ENCODE assay signal across 9 cellular contexts in genomic region chr3:116445291-116445841, GRCh38. TPM values are rescaled to one million over a fixed set of nuclear protein-coding genes. Genes with fewer than 3 reads are reported as not detected.
DNase-seq lines count a peak whose midpoint lies in the region; ATAC-seq and TF ChIP-seq lines count a peak whose summit lies in the region.
"Had no signal": no experiment of that assay in that cellular context is flagged by ENCODE, and none has a peak within 500 bp of the region (broad histone marks: within the 10 kb centered on the region; RNA-seq: fewer than 3 reads in every experiment).

Gene LSAMP, minus strand, starts transcription at chr3:116445487.

- 0 to 17% methylated on average over 6 to 14 of the region's 15 CpGs for WGBS in endodermal cell (ENCODE audit: insufficient coverage in 1 of 2, insufficient read length in 1 of 2), 2 experiments

- peaks cover 36% of the 10 kb centered on the region for H3K4me1 Mint-ChIP-seq in endodermal cell
- no peaks in the 10 kb centered on the region for H3K4me1 Mint-ChIP-seq in activated naive CD8-positive, alpha-beta T cell treated with anti-CD3 and anti-CD28 coated beads for 36 hours

- DNase-seq in NCI-H2171 (lab: John Stamatoyannopoulos, UW) = peak; percentile 58
- peak; percentile 82 for DNase-seq in endodermal cell
- no peak for DNase-seq in mucosa of descending colon
- DNase-seq in activated CD4-positive, alpha-beta T cell treated with anti-CD3 and anti-CD28 coated beads for 48 hours = no peak
- DNase-seq in HT-29 (ENCODE audit: low spot score) = no peak
- no peak for DNase-seq in activated naive CD8-positive, alpha-beta T cell treated with anti-CD3 and anti-CD28 coated beads for 36 hours

- intact Hi-C loops in mucosa of descending colon (cut with DNase I, micrococcal nuclease) = no loop called here

- peak within 1 kb of the TSS; percentile 14 for H2AFZ ChIP-seq in ACC112 (ENCODE audit: low read length, unreplicated experiment)

- H3K27ac ChIP-seq in ACC112 (ENCODE audit: low read depth, low read length) = no peak within 1 kb of the TSS
- H3K27ac ChIP-seq in endodermal cell (ENCODE audit: low read depth, low read length) = peak within 1 kb of the TSS; percentile 87
- H3K27ac ChIP-seq: C4-2B had no signal

- no peak for TF ChIP-seq CTCF in endodermal cell (conservative IDR thresholded peaks at IDR 0.05)
- no peak for TF ChIP-seq CTCF in mucosa of descending colon (IDR thresholded peaks at IDR 0.05)

- no peaks in the 10 kb centered on the region for H3K9me3 Mint-ChIP-seq in endodermal cell
- peaks cover 2% of the 10 kb centered on the region for H3K9me3 Mint-ChIP-seq in activated naive CD8-positive, alpha-beta T cell treated with anti-CD3 and anti-CD28 coated beads for 36 hours

- no peaks in the 10 kb centered on the region for H3K4me1 ChIP-seq in ACC112 (ENCODE audit: control insufficient read depth, insufficient read depth, low read length, unreplicated experiment)
- peaks cover 7% of the 10 kb centered on the region for H3K4me1 ChIP-seq in endodermal cell (ENCODE audit: control insufficient read depth, insufficient read depth, low read length)
- no peaks in the 10 kb centered on the region for H3K4me1 ChIP-seq in mucosa of descending colon (ENCODE audit: low read depth)

- H3K27me3 ChIP-seq in ACC112 (ENCODE audit: insufficient read depth, low read length) (peaks cover 33% of the 10 kb centered on the region; the same call in 1 of the 2 replicates), endodermal cell (ENCODE audit: control insufficient read depth, insufficient read depth, low read length, poor library complexity, severe bottlenecking) (peaks cover 10% of the 10 kb centered on the region)

- no peaks in the 10 kb centered on the region for H3K36me3 Mint-ChIP-seq in endodermal cell (ENCODE audit: low read depth)
- H3K36me3 Mint-ChIP-seq in activated naive CD8-positive, alpha-beta T cell treated with anti-CD3 and anti-CD28 coated beads for 36 hours = no peaks in the 10 kb centered on the region

- H3K27me3 Mint-ChIP-seq in endodermal cell (ENCODE audit: insufficient read depth) = peaks cover 25% of the 10 kb centered on the region
- peaks cover 23% of the 10 kb centered on the region for H3K27me3 Mint-ChIP-seq in activated naive CD8-positive, alpha-beta T cell treated with anti-CD3 and anti-CD28 coated beads for 36 hours

- H3K4me3 ChIP-seq in ACC112 (ENCODE audit: low read depth, low read length) (peak within 1 kb of the TSS; percentile 49; the same call in 1 of the 2 replicates), endodermal cell (ENCODE audit: low read length) (peak within 1 kb of the TSS; percentile 80), mucosa of descending colon (no peak within 1 kb of the TSS)

- H3K9me3 ChIP-seq in endodermal cell (ENCODE audit: control insufficient read depth, low read length) = no peaks in the 10 kb centered on the region
- H3K9me3 ChIP-seq in mucosa of descending colon = no peaks in the 10 kb centered on the region

- H3K79me2 ChIP-seq in ACC112 (ENCODE audit: control insufficient read depth, insufficient read depth, low read length, unreplicated experiment) = no peaks in the 10 kb centered on the region

- peak within 1 kb of the TSS; percentile 0 for H3K9ac ChIP-seq in endodermal cell (ENCODE audit: extremely low read depth, low read length, poor library complexity, severe bottlenecking)

- no peaks in the 10 kb centered on the region for H3K36me3 ChIP-seq in ACC112 (ENCODE audit: insufficient read depth, low read length)
- H3K36me3 ChIP-seq in endodermal cell (ENCODE audit: control insufficient read depth, insufficient read depth, low read length) = no peaks in the 10 kb centered on the region
- no peaks in the 10 kb centered on the region for H3K36me3 ChIP-seq in mucosa of descending colon (ENCODE audit: low read depth)

- no peak within 1 kb of the TSS for H3K27ac Mint-ChIP-seq in endodermal cell
- no peak within 1 kb of the TSS for H3K27ac Mint-ChIP-seq in activated naive CD8-positive, alpha-beta T cell treated with anti-CD3 and anti-CD28 coated beads for 36 hours

- H3K4me3 Mint-ChIP-seq in endodermal cell = peak within 1 kb of the TSS; percentile 70
- no peak within 1 kb of the TSS for H3K4me3 Mint-ChIP-seq in activated naive CD8-positive, alpha-beta T cell treated with anti-CD3 and anti-CD28 coated beads for 36 hours

- peak; percentile 23 for ATAC-seq in mucosa of descending colon
- no peak for ATAC-seq in HG02623 (IDR thresholded peaks at IDR 0.05; ENCODE audit: unreplicated experiment)

RNA-seq across cellular contexts. Expression of gene LSAMP, which starts in this region (rescaled TPM):
- total RNA-seq in endodermal cell (10 to 100 TPM in 1 of 2 donors, 1 to 10 TPM in 1; 4.4 to 10.2 TPM), mucosa of descending colon (10 to 100 TPM in 1 of 3 donors, 1 to 10 TPM in 1, under 1 TPM in 1; 0.78 to 39.8 (median 1.9) TPM)
- polyA plus RNA-seq in endodermal cell (2013, experiment 1 of 2) = 28.7 TPM
- polyA plus RNA-seq in endodermal cell (2013, experiment 2 of 2) = 26.9 TPM
- not detected in 2 replicates for total RNA-seq in HT-29 (2014; rRNA removed; shearing (Covaris generic))
- not detected for total RNA-seq in activated naive CD8-positive, alpha-beta T cell treated with anti-CD3 and anti-CD28 coated beads for 36 hours

Comparison
In these comparisons a context has a peak if more than half of its experiments do, and no peak if none do; other contexts are left out.
1. DNase-seq: peak in NCI-H2171 (single experiment) and endodermal cell (single experiment); none in mucosa of descending colon (0 of 3), activated CD4-positive, alpha-beta T cell treated with anti-CD3 and anti-CD28 coated beads for 48 hours (single experiment), HT-29 (single experiment) and activated naive CD8-positive, alpha-beta T cell treated with anti-CD3 and anti-CD28 coated beads for 36 hours (single experiment).